ENCODE assay signal across 2 cellular contexts in the genomic region with DNA sequence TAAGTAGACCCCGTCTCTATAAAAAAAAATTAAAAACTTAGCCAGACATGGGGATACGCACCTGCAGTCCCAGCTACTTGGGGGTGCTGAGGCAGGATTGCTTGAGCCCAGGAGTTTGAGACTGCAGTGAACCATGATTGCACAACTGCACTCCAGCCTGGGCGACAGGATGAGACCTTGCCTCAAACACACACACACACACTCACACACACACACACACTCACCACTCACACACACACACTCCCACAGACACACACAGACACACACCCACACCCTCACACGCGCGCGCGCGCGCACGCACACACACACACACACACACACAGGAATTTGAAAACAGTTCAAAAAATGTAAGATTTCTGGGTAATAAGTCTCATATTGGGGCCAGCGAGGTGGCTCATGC.
A peak's percentile ranks its signal among the peaks of the same experiment; 100 is the strongest.
TF ChIP-seq lines count a peak whose summit lies in the region.

No MANE protein-coding gene starts in this region.

TF ChIP-seq in IMR-90, 13 proteins besides CTCF, POLR2A, EP300 and RAD21:
- TF ChIP-seq CEBPB (IDR thresholded peaks at IDR 0.05; ENCODE audit: low read depth, low read length) (peak; percentile 70), BHLHE40 (IDR thresholded peaks at IDR 0.05; ENCODE audit: low read depth, low read length) (no peak)

TF ChIP-seq in GM12878, 131 proteins besides CTCF, POLR2A, EP300 and RAD21:
- no peak for TF ChIP-seq SMAD1 (IDR thresholded peaks at IDR 0.05; ENCODE audit: low read depth, partially characterized antibody)
- TF ChIP-seq, protein P1, sequence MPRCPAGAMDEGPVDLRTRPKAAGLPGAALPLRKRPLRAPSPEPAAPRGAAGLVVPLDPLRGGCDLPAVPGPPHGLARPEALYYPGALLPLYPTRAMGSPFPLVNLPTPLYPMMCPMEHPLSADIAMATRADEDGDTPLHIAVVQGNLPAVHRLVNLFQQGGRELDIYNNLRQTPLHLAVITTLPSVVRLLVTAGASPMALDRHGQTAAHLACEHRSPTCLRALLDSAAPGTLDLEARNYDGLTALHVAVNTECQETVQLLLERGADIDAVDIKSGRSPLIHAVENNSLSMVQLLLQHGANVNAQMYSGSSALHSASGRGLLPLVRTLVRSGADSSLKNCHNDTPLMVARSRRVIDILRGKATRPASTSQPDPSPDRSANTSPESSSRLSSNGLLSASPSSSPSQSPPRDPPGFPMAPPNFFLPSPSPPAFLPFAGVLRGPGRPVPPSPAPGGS (IDR thresholded peaks at IDR 0.05; ENCODE audit: borderline replicate concordance, insufficient read depth, low read depth, low read length, poor library complexity, severe bottlenecking) = peak; percentile 22
